Comparison of ENCODE assay signal across 2 cellular contexts in genomic region chr4:106046083-106046482, GRCh38.
TF ChIP-seq lines count a peak whose summit lies in the region.

No MANE protein-coding gene starts in this region.

TF ChIP-seq in K562, 482 proteins besides CTCF, POLR2A, EP300 and RAD21 (continued from another document):
- TF ChIP-seq HDAC1 (IDR thresholded peaks at IDR 0.05) (no peak), TBP (optimal IDR thresholded peaks at IDR 0.05; ENCODE audit: low read depth, low read length) (no peak), CLOCK (CRISPR knock-in tag; IDR thresholded peaks at IDR 0.05; ENCODE audit: borderline replicate concordance) (no peak), ZNF431 (CRISPR knock-in tag; IDR thresholded peaks at IDR 0.05) (no peak), DIDO1 (tag; IDR thresholded peaks at IDR 0.05; ENCODE audit: low read depth) (no peak), MAFK (IDR thresholded peaks at IDR 0.05; ENCODE audit: low read length) (peak; percentile 66), MXI1 (IDR thresholded peaks at IDR 0.05; ENCODE audit: low read depth, low read length) (no peak), C11orf30 (IDR thresholded peaks at IDR 0.05; ENCODE audit: low read depth) (peak; percentile 49; the same call in 1 of the 2 replicates), MLLT1 (IDR thresholded peaks at IDR 0.05) (no peak), TOE1 (IDR thresholded peaks at IDR 0.05; ENCODE audit: borderline replicate concordance) (no peak), TOE1 (CRISPR knock-in tag; IDR thresholded peaks at IDR 0.05; ENCODE audit: borderline replicate concordance, low read depth) (no peak), ZNF76 (CRISPR knock-in tag; IDR thresholded peaks at IDR 0.05; ENCODE audit: borderline replicate concordance) (no peak), ZBTB26 (CRISPR knock-in tag; IDR thresholded peaks at IDR 0.05) (no peak), ZNF316 (IDR thresholded peaks at IDR 0.05) (peak; percentile 78), ZNF561 (CRISPR knock-in tag; conservative IDR thresholded peaks at IDR 0.05) (no peak), MAFG (tag; conservative IDR thresholded peaks at IDR 0.05) (peak; percentile 42), ZNF347 (CRISPR knock-in tag; IDR thresholded peaks at IDR 0.05; ENCODE audit: low read depth) (no peak), TCF7 (IDR thresholded peaks at IDR 0.05; ENCODE audit: borderline replicate concordance) (no peak), PHTF2 (CRISPR knock-in tag; IDR thresholded peaks at IDR 0.05) (no peak), CHD1 (IDR thresholded peaks at IDR 0.05; ENCODE audit: low read length) (no peak), CXXC5 (CRISPR knock-in tag; IDR thresholded peaks at IDR 0.05) (no peak), ARHGAP35 (IDR thresholded peaks at IDR 0.05; ENCODE audit: partially characterized antibody) (no peak)

TF ChIP-seq in endothelial cell of umbilical vein, 7 proteins besides CTCF, POLR2A, EP300 and RAD21 (continued from another document):
- no peak for TF ChIP-seq JUN (IDR thresholded peaks at IDR 0.05; ENCODE audit: borderline replicate concordance, insufficient read depth, insufficient read length, low read depth)
- TF ChIP-seq FOS (IDR thresholded peaks at IDR 0.05; ENCODE audit: borderline replicate concordance, insufficient read depth, low read length), result no peak
- no peak for TF ChIP-seq POLR2AphosphoS5 (IDR thresholded peaks at IDR 0.05; ENCODE audit: insufficient read depth, low read depth, low read length)
- TF ChIP-seq GATA2 (IDR thresholded peaks at IDR 0.05; ENCODE audit: insufficient read depth, insufficient read length, low read depth, low read length), result no peak
TF ChIP-seq in endothelial cell of umbilical vein: peak in this region for 0.
